ENCODE assay signal across 4 cellular contexts in genomic region chr7:25253714-25254113, GRCh38. TPM values are rescaled to one million over a fixed set of nuclear protein-coding genes. Genes with fewer than 3 reads are reported as not detected.
"Had no signal": no experiment of that assay in that cellular context is flagged by ENCODE, and none has a peak within 500 bp of the region (broad histone marks: within the 10 kb centered on the region; RNA-seq: fewer than 3 reads in every experiment).

No MANE protein-coding gene starts in this region.

- DNase-seq: GDM1, GF-D8 had no signal

- H3K4me3 ChIP-seq: GM12878 had no signal

RNA-seq across cellular contexts. Expression of gene NPVF, which starts 25.4 kb away (rescaled TPM):
- total RNA-seq: G401, GM12878 had no signal
